Comparison of ENCODE assay signal across 8 cellular contexts in genomic region chr1:206489980-206490534, GRCh38. TPM values are rescaled to one million over a fixed set of nuclear protein-coding genes. Genes with fewer than 3 reads are reported as not detected.
DNase-seq lines count a peak whose midpoint lies in the region; ATAC-seq, FAIRE-seq and TF ChIP-seq lines count a peak whose summit lies in the region.

No MANE protein-coding gene starts in this region.

- H3K4me1 ChIP-seq in right cardiac atrium (ENCODE audit: control insufficient read depth, insufficient read depth, low read length) (peaks cover 2% of the 10 kb centered on the region), small intestine (ENCODE audit: control insufficient read depth in 2 of 2, insufficient read depth in 1 of 2, low read depth in 1 of 2, low read length in 1 of 2) (no peaks in the 10 kb centered on the region)

- no peak overlapping the region for H3K4me3 ChIP-seq in AG04449 (ENCODE audit: low read depth, low read length)
- no peak overlapping the region for H3K4me3 ChIP-seq in right cardiac atrium (ENCODE audit: low read length)
- no peak overlapping the region for H3K4me3 ChIP-seq in small intestine (ENCODE audit: low read depth in 1 of 2, low read length in 2 of 2)

- H3K27ac ChIP-seq in right cardiac atrium (ENCODE audit: low read length) (no peak overlapping the region), small intestine (ENCODE audit: low read depth in 1 of 2, low read length in 1 of 2) (no peak overlapping the region)

- intact Hi-C loops in right cardiac atrium (cut with DNase I): loop anchor here in 3 of 4 donors (2.0 to 10.0 kb wide), 3 partner anchors 92 to 425 kb away; no protein-coding TSS in a partner anchor

- CTCF ChIA-PET in AG04449 (lab: Yijun Ruan, JAX): interaction anchor here (0.7 to 21.6 kb wide), 51 partner anchors 9 to 491 kb away, joined by 3 to 568 read pairs (median 5); partner anchors contain the start of genes DYRK3, EIF2D, IKBKE and RASSF5

- H3K9me3 ChIP-seq in right cardiac atrium (ENCODE audit: control insufficient read depth, low read length): no peaks in the 10 kb centered on the region
- no peaks in the 10 kb centered on the region for H3K9me3 ChIP-seq in small intestine (ENCODE audit: control insufficient read depth, low read depth)

- 38% methylated on average over 14 of the region's 14 CpGs for WGBS in right cardiac atrium
- WGBS in small intestine, 3 donors: 55 to 60% (median 57%) methylated on average over 14 of the region's 14 CpGs

- no peak for FAIRE-seq in small intestine (lab: Jason Lieb, UNC)

- ATAC-seq in GM18502 (IDR thresholded peaks at IDR 0.05; ENCODE audit: poor library complexity, unreplicated experiment) (peak; percentile 57), right cardiac atrium (peak; percentile 81 to 82), HG03378 (IDR thresholded peaks at IDR 0.05; ENCODE audit: unreplicated experiment) (no peak)

- DNase-seq in AG04449 (ENCODE audit: low read depth, low spot score): no peak
- peak; percentile 75 for DNase-seq in NCI-H1092 treated with DMSO at 0.1 percent for 48 hours (lab: John Stamatoyannopoulos, UW)
- peak; percentile 62 for DNase-seq in T1000 (lab: John Stamatoyannopoulos, UW)
- peak in 40 of 56 donors; percentile 8 to 71 (median 40) for DNase-seq in amygdala (lab: John Stamatoyannopoulos, UW)
- DNase-seq in right cardiac atrium: peak; percentile 76 to 93 (median 90)
- DNase-seq in small intestine: peak; percentile 60

- POLR2A ChIA-PET in AG04449 (lab: Yijun Ruan, JAX): interaction anchor here (0.6 to 1.1 kb wide), 2 partner anchors 94 to 494 kb away, joined by 3 to 6 read pairs; no protein-coding TSS in a partner anchor

- H3K36me3 ChIP-seq in small intestine (ENCODE audit: control insufficient read depth in 2 of 2, insufficient read depth in 2 of 2, low read length in 2 of 2): peaks cover 5 to 8% of the 10 kb centered on the region in 2 donors

- peak; percentile 98 for TF ChIP-seq CTCF in AG04449 (IDR thresholded peaks at IDR 0.05; ENCODE audit: insufficient read depth, low read length, missing control alignments)

- no peaks in the 10 kb centered on the region for H3K27me3 ChIP-seq in right cardiac atrium (ENCODE audit: control insufficient read depth, insufficient read depth)
- H3K27me3 ChIP-seq in small intestine (ENCODE audit: control insufficient read depth in 2 of 2, insufficient read depth in 2 of 2, low read length in 2 of 2): no peaks in the 10 kb centered on the region

RNA-seq across cellular contexts. Expression of gene RASSF5, which starts 17.3 kb away (rescaled TPM):
- total RNA-seq in right cardiac atrium: 10 to 100 TPM; 17.4 to 29.0 (median 22.0) TPM
- 9.3 TPM for polyA plus RNA-seq in right cardiac atrium
- polyA plus RNA-seq in small intestine: 1 to 10 TPM; 1.6 to 7.3 (median 3.2) TPM

RNA-seq across cellular contexts. Expression of gene IKBKE, which starts 19.8 kb away (rescaled TPM):
- total RNA-seq in right cardiac atrium: 1 to 10 TPM; 1.1 to 2.0 (median 1.5) TPM
- 0.54 TPM for polyA plus RNA-seq in right cardiac atrium
- 1 to 10 TPM; 4.1 to 8.7 (median 5.6) TPM for polyA plus RNA-seq in small intestine
